In genomic region chr10:78688945-78689935, GRCh38 we compare ENCODE assay signal across 10 cellular contexts.
DNase-seq lines count a peak whose midpoint lies in the region; ATAC-seq lines count a peak whose summit lies in the region.
"Had no signal": no experiment of that assay in that cellular context is flagged by ENCODE, and none has a peak within 500 bp of the region (broad histone marks: within the 10 kb centered on the region; RNA-seq: fewer than 3 reads in every experiment).

No MANE protein-coding gene starts in this region.

- peak overlapping the region; percentile 68 for H3K27ac ChIP-seq in rectal smooth muscle tissue (ENCODE audit: low read depth, low read length)

- no peak overlapping the region for H3K4me3 ChIP-seq in rectal smooth muscle tissue (ENCODE audit: low read length)

- DNase-seq in ELF-1 (ENCODE audit: low read depth, low spot score): peak; percentile 43
- peak; percentile 86 for DNase-seq in NCI-H748 (lab: John Stamatoyannopoulos, UW; ENCODE audit: unreplicated experiment)
- DNase-seq in globus pallidus (ENCODE audit: low spot score): peak; percentile 31
- DNase-seq in HT-29 (ENCODE audit: low spot score): no peak
- DNase-seq: GDM1 had no signal

- no peaks in the 10 kb centered on the region for H3K27me3 ChIP-seq in rectal smooth muscle tissue (ENCODE audit: control insufficient read depth, insufficient read depth, low read length)

- ATAC-seq in HG02623 (IDR thresholded peaks at IDR 0.05; ENCODE audit: unreplicated experiment) (no peak), GM21529 (IDR thresholded peaks at IDR 0.05; ENCODE audit: unreplicated experiment) (no peak), HG02884 (IDR thresholded peaks at IDR 0.05; ENCODE audit: unreplicated experiment) (no peak)
- ATAC-seq: left colon had no signal

- no peak overlapping the region for H3K9ac ChIP-seq in rectal smooth muscle tissue (ENCODE audit: low read length)

- no peaks in the 10 kb centered on the region for H3K36me3 ChIP-seq in rectal smooth muscle tissue (ENCODE audit: control insufficient read depth, insufficient read depth, low read length)

- H3K4me1 ChIP-seq in rectal smooth muscle tissue (ENCODE audit: control insufficient read depth, insufficient read depth, low read length): peaks cover 12% of the 10 kb centered on the region
